In genomic region chr16:11264155-11264832, GRCh38 we compare ENCODE assay signal across 19 cellular contexts. TPM values are rescaled to one million over a fixed set of nuclear protein-coding genes. Genes with fewer than 3 reads are reported as not detected.
DNase-seq lines count a peak whose midpoint lies in the region; ATAC-seq and FAIRE-seq lines count a peak whose summit lies in the region.
"Had no signal": no experiment of that assay in that cellular context is flagged by ENCODE, and none has a peak within 500 bp of the region (broad histone marks: within the 10 kb centered on the region; RNA-seq: fewer than 3 reads in every experiment).

No MANE protein-coding gene starts in this region.

- peak; percentile 27 for ATAC-seq in stimulated activated naive CD8-positive, alpha-beta T cell treated with anti-CD3 and anti-CD28 coated beads, Interleukin-15, amount 100 ng/mL, for 72 hours
- ATAC-seq in HG03354 (IDR thresholded peaks at IDR 0.05; ENCODE audit: poor library complexity, severe bottlenecking, unreplicated experiment), result no peak
- ATAC-seq: Panc1, upper lobe of right lung had no signal

- peak overlapping the region; percentile 91 for H3K27ac Mint-ChIP-seq in activated naive CD4-positive, alpha-beta T cell treated with anti-CD3 and anti-CD28 coated beads, Interleukin-2, amount 50 U/mL, for 24 hours
- H3K27ac Mint-ChIP-seq in activated T-helper 2 cell treated with anti-CD3 and anti-CD28 coated beads, Interferon-gamma antibody, Interleukin-2, Interleukin-4, amounts not matched to agents 10 μg/mL and 5 μg/mL and 100 μg/mL, durations not matched to agents 14 hours and 24 hours and 36 hours, result peak overlapping the region; percentile 84
- H3K27ac Mint-ChIP-seq in stimulated activated naive CD8-positive, alpha-beta T cell treated with anti-CD3 and anti-CD28 coated beads, Interleukin-15, amount 100 ng/mL, for 72 hours, result peak overlapping the region in 1 of 2 donors; percentile 82

- peaks cover 28% of the 10 kb centered on the region for H3K4me1 Mint-ChIP-seq in activated naive CD4-positive, alpha-beta T cell treated with anti-CD3 and anti-CD28 coated beads, Interleukin-2, amount 50 U/mL, for 24 hours
- peaks cover 28% of the 10 kb centered on the region for H3K4me1 Mint-ChIP-seq in activated T-helper 2 cell treated with anti-CD3 and anti-CD28 coated beads, Interferon-gamma antibody, Interleukin-2, Interleukin-4, amounts not matched to agents 10 μg/mL and 5 μg/mL and 100 μg/mL, durations not matched to agents 14 hours and 24 hours and 36 hours (ENCODE audit: low read depth)
- H3K4me1 Mint-ChIP-seq in stimulated activated naive CD8-positive, alpha-beta T cell treated with anti-CD3 and anti-CD28 coated beads, Interleukin-15, amount 100 ng/mL, for 72 hours, result peaks cover 42% of the 10 kb centered on the region

- DNase-seq in activated naive CD4-positive, alpha-beta T cell treated with anti-CD3 and anti-CD28 coated beads, Interleukin-2, amount 50 U/mL, for 16 hours, result no peak
- DNase-seq in MV-4-11 (lab: John Stamatoyannopoulos, UW) (peak; percentile 86), HTR-8/SVneo (ENCODE audit: insufficient read length, low spot score) (no peak), T-helper 9 cell (no peak)
- no peak for DNase-seq in activated T-helper 2 cell treated with anti-CD3 and anti-CD28 coated beads, Interferon-gamma antibody, Interleukin-2, Interleukin-4, amounts not matched to agents 10 μg/mL and 5 μg/mL and 100 μg/mL, durations not matched to agents 14 hours and 24 hours and 36 hours (ENCODE audit: low spot score)
- DNase-seq in stimulated activated naive CD8-positive, alpha-beta T cell treated with anti-CD3 and anti-CD28 coated beads, Interleukin-15, amount 100 ng/mL, for 72 hours, result no peak
- DNase-seq: cortex of kidney, esophagus squamous epithelium, naive B cell, NCI-H1105, upper lobe of right lung had no signal

- FAIRE-seq in HTR-8/SVneo (lab: Jason Lieb, UNC), result no peak

- H3K27me3 Mint-ChIP-seq in activated naive CD4-positive, alpha-beta T cell treated with anti-CD3 and anti-CD28 coated beads, Interleukin-2, amount 50 U/mL, for 24 hours, result no peaks in the 10 kb centered on the region
- no peaks in the 10 kb centered on the region for H3K27me3 Mint-ChIP-seq in activated T-helper 2 cell treated with anti-CD3 and anti-CD28 coated beads, Interferon-gamma antibody, Interleukin-2, Interleukin-4, amounts not matched to agents 10 μg/mL and 5 μg/mL and 100 μg/mL, durations not matched to agents 14 hours and 24 hours and 36 hours (ENCODE audit: low read depth)
- peaks cover 12% of the 10 kb centered on the region for H3K27me3 Mint-ChIP-seq in stimulated activated naive CD8-positive, alpha-beta T cell treated with anti-CD3 and anti-CD28 coated beads, Interleukin-15, amount 100 ng/mL, for 72 hours
- H3K27me3 Mint-ChIP-seq: naive B cell had no signal

- H3K4me3 Mint-ChIP-seq in activated naive CD4-positive, alpha-beta T cell treated with anti-CD3 and anti-CD28 coated beads, Interleukin-2, amount 50 U/mL, for 24 hours, result peak overlapping the region; percentile 38
- peak overlapping the region; percentile 48 for H3K4me3 Mint-ChIP-seq in activated T-helper 2 cell treated with anti-CD3 and anti-CD28 coated beads, Interferon-gamma antibody, Interleukin-2, Interleukin-4, amounts not matched to agents 10 μg/mL and 5 μg/mL and 100 μg/mL, durations not matched to agents 14 hours and 24 hours and 36 hours (ENCODE audit: low read depth)
- peak overlapping the region; percentile 57 to 76 for H3K4me3 Mint-ChIP-seq in stimulated activated naive CD8-positive, alpha-beta T cell treated with anti-CD3 and anti-CD28 coated beads, Interleukin-15, amount 100 ng/mL, for 72 hours

- H3K36me3 Mint-ChIP-seq in activated naive CD4-positive, alpha-beta T cell treated with anti-CD3 and anti-CD28 coated beads, Interleukin-2, amount 50 U/mL, for 24 hours, result no peaks in the 10 kb centered on the region
- H3K36me3 Mint-ChIP-seq in activated T-helper 2 cell treated with anti-CD3 and anti-CD28 coated beads, Interferon-gamma antibody, Interleukin-2, Interleukin-4, amounts not matched to agents 10 μg/mL and 5 μg/mL and 100 μg/mL, durations not matched to agents 14 hours and 24 hours and 36 hours (ENCODE audit: low read depth), result no peaks in the 10 kb centered on the region
- H3K36me3 Mint-ChIP-seq: naive B cell had no signal

- intact Hi-C loops in activated T-helper 2 cell treated with anti-CD3 and anti-CD28 coated beads, Interferon-gamma antibody, Interleukin-2, Interleukin-4, amounts not matched to agents 10 μg/mL and 5 μg/mL and 100 μg/mL, durations not matched to agents 14 hours and 24 hours and 36 hours (cut with micrococcal nuclease), result loop anchor here (5.0 kb wide), 1 partner anchor 33 kb away; no protein-coding TSS in a partner anchor

- no peaks in the 10 kb centered on the region for H3K9me3 Mint-ChIP-seq in activated naive CD4-positive, alpha-beta T cell treated with anti-CD3 and anti-CD28 coated beads, Interleukin-2, amount 50 U/mL, for 24 hours
- no peaks in the 10 kb centered on the region for H3K9me3 Mint-ChIP-seq in activated T-helper 2 cell treated with anti-CD3 and anti-CD28 coated beads, Interferon-gamma antibody, Interleukin-2, Interleukin-4, amounts not matched to agents 10 μg/mL and 5 μg/mL and 100 μg/mL, durations not matched to agents 14 hours and 24 hours and 36 hours
- H3K9me3 Mint-ChIP-seq in stimulated activated naive CD8-positive, alpha-beta T cell treated with anti-CD3 and anti-CD28 coated beads, Interleukin-15, amount 100 ng/mL, for 72 hours, result peaks cover 0 to 6% of the 10 kb centered on the region in 2 donors

RNA-seq across cellular contexts. Expression of gene TNP2, which starts 4.8 kb away (rescaled TPM):
- total RNA-seq in activated T-helper 2 cell treated with anti-CD3 and anti-CD28 coated beads, Interferon-gamma antibody, Interleukin-2, Interleukin-4, amounts not matched to agents 10 μg/mL and 5 μg/mL and 100 μg/mL, durations not matched to agents 14 hours and 24 hours and 36 hours, result not detected in 2 replicates
- total RNA-seq: ascending aorta; Daoy; esophagus squamous epithelium; hepatocyte; HT1080; T-helper 2 cell treated with Interferon-gamma antibody and Interleukin-4, amounts not matched to agents 100 ng/mL and 5 ng/mL, for 36 hours; upper lobe of right lung had no signal

RNA-seq across cellular contexts. Expression of gene SOCS1, which starts 8.3 kb away (rescaled TPM):
- total RNA-seq in activated T-helper 2 cell treated with anti-CD3 and anti-CD28 coated beads, Interferon-gamma antibody, Interleukin-2, Interleukin-4, amounts not matched to agents 10 μg/mL and 5 μg/mL and 100 μg/mL, durations not matched to agents 14 hours and 24 hours and 36 hours, result 217 and 219 TPM in 2 replicates

RNA-seq across cellular contexts. Expression of gene PRM3, which starts 9.1 kb away (rescaled TPM):
- not detected in 2 replicates for total RNA-seq in activated T-helper 2 cell treated with anti-CD3 and anti-CD28 coated beads, Interferon-gamma antibody, Interleukin-2, Interleukin-4, amounts not matched to agents 10 μg/mL and 5 μg/mL and 100 μg/mL, durations not matched to agents 14 hours and 24 hours and 36 hours
- total RNA-seq: ascending aorta; Daoy; esophagus squamous epithelium; hepatocyte; HT1080; T-helper 2 cell treated with Interferon-gamma antibody and Interleukin-4, amounts not matched to agents 100 ng/mL and 5 ng/mL, for 36 hours; upper lobe of right lung had no signal

RNA-seq across cellular contexts. Expression of gene PRM2, which starts 12.0 kb away (rescaled TPM):
- not detected in 2 replicates for total RNA-seq in activated T-helper 2 cell treated with anti-CD3 and anti-CD28 coated beads, Interferon-gamma antibody, Interleukin-2, Interleukin-4, amounts not matched to agents 10 μg/mL and 5 μg/mL and 100 μg/mL, durations not matched to agents 14 hours and 24 hours and 36 hours
- total RNA-seq: ascending aorta; Daoy; esophagus squamous epithelium; hepatocyte; HT1080; T-helper 2 cell treated with Interferon-gamma antibody and Interleukin-4, amounts not matched to agents 100 ng/mL and 5 ng/mL, for 36 hours; upper lobe of right lung had no signal

RNA-seq across cellular contexts. Expression of gene PRM1, which starts 16.8 kb away (rescaled TPM):
- total RNA-seq in activated T-helper 2 cell treated with anti-CD3 and anti-CD28 coated beads, Interferon-gamma antibody, Interleukin-2, Interleukin-4, amounts not matched to agents 10 μg/mL and 5 μg/mL and 100 μg/mL, durations not matched to agents 14 hours and 24 hours and 36 hours, result not detected in 2 replicates
- total RNA-seq: ascending aorta; Daoy; esophagus squamous epithelium; hepatocyte; HT1080; T-helper 2 cell treated with Interferon-gamma antibody and Interleukin-4, amounts not matched to agents 100 ng/mL and 5 ng/mL, for 36 hours; upper lobe of right lung had no signal
